28 cellular contexts compared by ENCODE assay signal in the genomic region with DNA sequence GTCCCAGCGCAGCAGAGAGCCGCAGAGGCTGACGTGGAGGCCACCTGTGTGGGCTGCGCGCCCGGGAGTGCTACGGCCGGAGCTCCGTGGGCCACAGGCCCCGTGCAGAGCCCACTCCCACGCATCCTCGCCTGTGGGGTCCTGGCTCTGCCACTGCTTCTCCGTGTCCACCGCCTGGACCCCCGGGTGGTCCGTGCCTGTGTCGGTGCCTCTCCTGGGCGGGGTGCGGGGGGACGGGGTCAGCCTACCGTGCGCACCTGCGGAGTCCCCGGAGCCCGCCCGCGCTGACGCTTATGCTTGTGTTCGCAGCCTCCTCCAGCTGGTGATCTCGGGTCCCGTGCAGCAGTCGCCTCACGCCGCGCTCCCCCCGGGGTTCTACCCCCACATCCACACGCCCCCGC. TPM values are rescaled to one million over a fixed set of nuclear protein-coding genes. Genes with fewer than 3 reads are reported as not detected.
A peak's percentile ranks its signal among the peaks of the same experiment; 100 is the strongest.
DNase-seq lines count a peak whose midpoint lies in the region; ATAC-seq and TF ChIP-seq lines count a peak whose summit lies in the region.
"Had no signal": no experiment of that assay in that cellular context is flagged by ENCODE, and none has a peak within 500 bp of the region (broad histone marks: within the 10 kb centered on the region; RNA-seq: fewer than 3 reads in every experiment).

No MANE protein-coding gene starts in this region.

- no peak overlapping the region for H3K27ac Mint-ChIP-seq in chondrocyte (ENCODE audit: unreplicated experiment)
- H3K27ac Mint-ChIP-seq: CD4-positive, alpha-beta memory T cell had no signal

- no peak overlapping the region for H4K12ac ChIP-seq in trophoblast cell (ENCODE audit: low read depth, low read length)

- H2BK12ac ChIP-seq in trophoblast cell (ENCODE audit: low read length): no peak overlapping the region

- H4K8ac ChIP-seq in trophoblast cell (ENCODE audit: low read depth, low read length): no peak overlapping the region

- no peak overlapping the region for H3K4me2 ChIP-seq in trophoblast cell (ENCODE audit: low read length)
- H3K4me2 ChIP-seq: A549, PC-9 had no signal

- H3K79me2 ChIP-seq in trophoblast cell (ENCODE audit: control insufficient read depth, insufficient read depth, low read length, poor library complexity): no peaks in the 10 kb centered on the region

- no peak overlapping the region for H3K18ac ChIP-seq in trophoblast cell (ENCODE audit: low read length)

- H3K4ac ChIP-seq in trophoblast cell (ENCODE audit: low read depth, low read length): no peak overlapping the region

- no peaks in the 10 kb centered on the region for H3K79me1 ChIP-seq in trophoblast cell (ENCODE audit: low read length)

- peaks cover 14 to 24% of the 10 kb centered on the region in 2 experiments for H3K36me3 ChIP-seq in trophoblast cell (ENCODE audit: control insufficient read depth in 1 of 2, insufficient read depth in 2 of 2, low read length in 2 of 2)

- no peak overlapping the region for H2AK5ac ChIP-seq in trophoblast cell (ENCODE audit: low read length)

- H3K9me3 Mint-ChIP-seq in chondrocyte (ENCODE audit: low read depth): no peaks in the 10 kb centered on the region

- no peak overlapping the region for H4K91ac ChIP-seq in trophoblast cell (ENCODE audit: low read depth, low read length)

- H3K4me3 Mint-ChIP-seq in chondrocyte (ENCODE audit: unreplicated experiment): no peak overlapping the region
- H3K4me3 Mint-ChIP-seq: CD4-positive, alpha-beta memory T cell had no signal

- H3K14ac ChIP-seq in trophoblast cell (ENCODE audit: low read length): no peak overlapping the region

- H2BK120ac ChIP-seq in trophoblast cell (ENCODE audit: insufficient read depth, low read length, poor library complexity): no peak overlapping the region

- no peak overlapping the region for H3K9ac ChIP-seq in trophoblast cell (ENCODE audit: low read length)

- WGBS in trophoblast cell (ENCODE audit: extremely low coverage, insufficient coverage, insufficient read length): no CpG with 5 or more reads among the region's 38 CpGs

- no peak overlapping the region for H2AFZ ChIP-seq in trophoblast cell (ENCODE audit: insufficient read depth, low read length, poor library complexity)
- H2AFZ ChIP-seq: PC-9 had no signal

- ATAC-seq in stimulated activated naive CD8-positive, alpha-beta T cell treated with anti-CD3 and anti-CD28 coated beads, Interleukin-15, Interleukin-2, amounts not matched to agents 100 U/mL and 50 U/mL, for 24 hours: peak; percentile 12
- ATAC-seq: A549, K562 had no signal

- TF ChIP-seq CTCF in GM10266 (IDR thresholded peaks at IDR 0.05; ENCODE audit: control insufficient read depth, insufficient read depth, low read depth, missing control alignments) (no peak), chondrocyte (IDR thresholded peaks at IDR 0.05) (no peak)

- no peaks in the 10 kb centered on the region for H3K9me3 ChIP-seq in trophoblast cell (ENCODE audit: insufficient read depth, low read depth, low read length)
- H3K9me3 ChIP-seq: A549 had no signal

- no peak overlapping the region for H3K4me3 ChIP-seq in trophoblast cell (ENCODE audit: low read depth, low read length)
- H3K4me3 ChIP-seq: A549, K562, PC-9 had no signal

- DNase-seq in AG08396 (ENCODE audit: low spot score): peak; percentile 9
- DNase-seq in GM10266 (ENCODE audit: extremely low spot score): peak; percentile 19
- peak; percentile 93 for DNase-seq in chondrocyte (ENCODE audit: low spot score)
- no peak for DNase-seq in stimulated activated naive CD8-positive, alpha-beta T cell treated with anti-CD3 and anti-CD28 coated beads, Interleukin-15, Interleukin-2, amounts not matched to agents 100 U/mL and 50 U/mL, for 24 hours
- no peak for DNase-seq in activated CD8-positive, alpha-beta memory T cell treated with anti-CD3 and anti-CD28 coated beads, Interleukin-2, amount 50 U/mL, for 4 hours
- DNase-seq in HuH-7.5 (ENCODE audit: low spot score): no peak
- no peak for DNase-seq in trophoblast cell
- DNase-seq: C1 segment of cervical spinal cord; CD4-positive, alpha-beta memory T cell; COR-L47; DMS 273 treated with DMSO at 0.1 percent for 48 hours; DMS79; EL; GDM1; Kasumi-1; NCI-H1105; NCI-H1436 treated with DMSO at 0.1 percent for 48 hours; NCI-H187 treated with DMSO at 0.1 percent for 48 hours; NCI-H446; NCI-H526; NCI-H82; NK-92 treated with Interleukin-12 subunit alpha and Interleukin-12 subunit beta, amount 100 ng/mL, for 24 hours; PC-9; SHP77 had no signal

- H3K4me1 Mint-ChIP-seq in chondrocyte (ENCODE audit: low read depth): no peaks in the 10 kb centered on the region

- H3K27ac ChIP-seq in trophoblast cell (ENCODE audit: low read depth, low read length): no peak overlapping the region
- H3K27ac ChIP-seq: A549, PC-9 had no signal

- no peaks in the 10 kb centered on the region for H3K27me3 ChIP-seq in trophoblast cell (ENCODE audit: insufficient read depth, low read length)

- no peak overlapping the region for H2BK5ac ChIP-seq in trophoblast cell (ENCODE audit: low read depth, low read length, poor library complexity)

- H3K27me3 Mint-ChIP-seq in chondrocyte (ENCODE audit: low read depth): no peaks in the 10 kb centered on the region

- H3K23ac ChIP-seq in trophoblast cell (ENCODE audit: low read length): no peak overlapping the region

- no peaks in the 10 kb centered on the region for H3K4me1 ChIP-seq in trophoblast cell (ENCODE audit: control insufficient read depth in 1 of 2, insufficient read depth in 2 of 2, low read length in 2 of 2)
- H3K4me1 ChIP-seq: A549 had no signal

- H3K36me3 Mint-ChIP-seq in chondrocyte (ENCODE audit: low read depth): peaks cover 3% of the 10 kb centered on the region

RNA-seq across cellular contexts. Expression of a gene that starts 7.8 kb away (rescaled TPM):
- total RNA-seq in chondrocyte: 13.4 to 16.2 TPM (median 15.1 TPM) in 3 replicates
- 2.3 and 2.5 TPM in 2 replicates for polyA plus RNA-seq in trophoblast cell (2013)
- total RNA-seq: K562 had no signal

RNA-seq across cellular contexts. Expression of a gene that starts 17.8 kb away (rescaled TPM):
- total RNA-seq in chondrocyte: 30.0 to 32.5 TPM (median 31.3 TPM) in 3 replicates
- polyA plus RNA-seq in trophoblast cell (2013): 12.6 and 13.9 TPM in 2 replicates

RNA-seq across cellular contexts. Expression of a gene that starts 29.5 kb away (rescaled TPM):
- total RNA-seq in chondrocyte: 26.0 to 32.5 TPM (median 28.9 TPM) in 3 replicates
- polyA plus RNA-seq in trophoblast cell (2013): 7.7 TPM in 2 replicates

RNA-seq across cellular contexts. Expression of a gene that starts 30.4 kb away (rescaled TPM):
- 44.0 to 60.5 TPM (median 50.6 TPM) in 3 replicates for total RNA-seq in chondrocyte
- polyA plus RNA-seq in trophoblast cell (2013): 46.6 and 49.4 TPM in 2 replicates

RNA-seq across cellular contexts. Expression of a gene that starts 56.4 kb away (rescaled TPM):
- total RNA-seq in chondrocyte: 0.15 to 0.20 TPM in 2 of 3 replicates, not detected in the other
- 0.05 and 0.07 TPM in 2 replicates for polyA plus RNA-seq in trophoblast cell (2013)
- total RNA-seq: HT-29, K562, RPMI7951 had no signal
- polyA plus RNA-seq: A549, K562 had no signal

Comparison
In these comparisons a context has a peak if more than half of its experiments do, and no peak if none do; other contexts are left out.
1. DNase-seq: peak in AG08396 (single experiment), GM10266 (single experiment) and chondrocyte (single experiment); none in stimulated activated naive CD8-positive, alpha-beta T cell treated with anti-CD3 and anti-CD28 coated beads, Interleukin-15, Interleukin-2, amounts not matched to agents 100 U/mL and 50 U/mL, for 24 hours (single experiment), activated CD8-positive, alpha-beta memory T cell treated with anti-CD3 and anti-CD28 coated beads, Interleukin-2, amount 50 U/mL, for 4 hours (single experiment), HuH-7.5 (single experiment) and trophoblast cell (0 of 2).